Comparison of ENCODE assay signal across 24 cellular contexts in the genomic region with DNA sequence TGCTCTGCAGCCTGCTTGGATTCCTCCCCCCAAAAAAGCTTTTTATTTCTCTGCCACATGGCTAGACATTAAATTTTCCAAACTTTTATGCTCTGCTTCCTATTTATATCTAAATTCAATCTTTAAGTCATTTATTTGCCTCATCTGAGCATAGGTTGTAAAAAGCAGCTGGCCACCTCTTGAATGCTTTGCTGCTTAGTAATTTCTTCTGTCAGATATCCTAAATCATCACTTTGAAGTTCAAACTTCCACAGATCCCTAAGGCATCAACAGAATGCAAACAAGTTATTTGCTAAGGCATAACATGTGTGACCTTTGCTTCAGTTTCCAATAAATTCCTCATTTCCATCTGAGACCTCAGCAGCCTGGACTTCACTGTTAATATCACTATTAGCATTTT.
"Had no signal": no experiment of that assay in that cellular context is flagged by ENCODE, and none has a peak within 500 bp of the region (broad histone marks: within the 10 kb centered on the region; RNA-seq: fewer than 3 reads in every experiment).

No MANE protein-coding gene starts in this region.

- H3K36me3 ChIP-seq: gastroesophageal sphincter, heart left ventricle, left lung, neural progenitor cell, prostate gland, right atrium auricular region, spleen, tibial artery had no signal

- H3K9me3 ChIP-seq: prostate gland, right atrium auricular region, testis had no signal

- H3K27me3 ChIP-seq: gastroesophageal sphincter, heart left ventricle, hepatocyte, left lung, neural progenitor cell, right atrium auricular region, spleen, testis, tibial artery had no signal

- H3K4me1 ChIP-seq: gastroesophageal sphincter, heart left ventricle, left lung, neural progenitor cell, parathyroid adenoma, prostate gland, right atrium auricular region, spleen, testis, tibial artery had no signal

- FAIRE-seq: kidney had no signal

- H3K27ac ChIP-seq: coronary artery, gastroesophageal sphincter, heart left ventricle, hepatocyte, left lung, neural progenitor cell, parathyroid adenoma, prostate gland, right atrium auricular region, spleen, testis, tibial artery had no signal

- H3K9ac ChIP-seq: neural progenitor cell, parathyroid adenoma had no signal

- H3K79me2 ChIP-seq: hepatocyte, parathyroid adenoma had no signal

- H2AFZ ChIP-seq: hepatocyte, neural progenitor cell, parathyroid adenoma had no signal

- ATAC-seq: gastroesophageal sphincter; heart left ventricle; left lung; naive thymus-derived CD4-positive, alpha-beta T cell; sciatic nerve; stimulated activated memory B cell treated with anti-CD40 and anti-IgM and Interleukin-4, amounts not matched to agents 10 μg/mL and 1 μg/mL and 100 μg/mL, for 72 hours; stimulated activated naive CD8-positive, alpha-beta T cell treated with anti-CD3 and anti-CD28 coated beads, Interleukin-15, Interleukin-2, amounts not matched to agents 100 U/mL and 50 U/mL, for 24 hours had no signal

- H3K4me2 ChIP-seq: hepatocyte, neural progenitor cell had no signal

- H3K4me3 ChIP-seq: coronary artery, gastroesophageal sphincter, heart left ventricle, hepatocyte, left lung, neural progenitor cell, prostate gland, right atrium auricular region, spleen, testis, tibial artery had no signal

- DNase-seq: dermis blood vessel endothelial cell; effector memory CD4-positive, alpha-beta T cell; erythroblast; heart left ventricle; kidney; left lung; mesendoderm; midbrain; naive thymus-derived CD4-positive, alpha-beta T cell; spleen; stimulated activated CD4-positive, alpha-beta T cell treated with anti-CD3 and anti-CD28 coated beads, Interleukin-4, amount 100 ng/mL, for 4 hours; stimulated activated naive CD8-positive, alpha-beta T cell treated with anti-CD3 and anti-CD28 coated beads, Interleukin-15, Interleukin-2, amounts not matched to agents 100 U/mL and 50 U/mL, for 24 hours; substantia nigra; testis; tibial artery had no signal
